20 cellular contexts compared by ENCODE assay signal in the genomic region with DNA sequence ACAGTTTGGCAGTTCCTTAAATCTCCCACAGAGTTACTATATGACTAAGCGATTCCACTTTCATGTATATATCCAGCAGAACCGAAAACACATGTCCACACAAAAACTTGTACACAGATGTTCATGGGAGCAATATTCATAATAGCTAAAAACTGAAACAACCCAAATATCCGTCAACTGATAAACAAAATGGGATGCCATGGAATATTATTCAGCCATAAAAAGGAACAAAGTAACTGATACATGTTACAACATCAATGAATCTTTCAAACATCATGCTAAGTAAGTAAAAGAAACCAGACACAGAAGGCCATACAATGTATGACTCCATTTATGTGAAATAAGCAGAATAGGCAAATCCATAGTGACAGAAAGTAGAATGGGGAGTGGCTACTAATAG.
"Had no signal": no experiment of that assay in that cellular context is flagged by ENCODE, and none has a peak within 500 bp of the region (broad histone marks: within the 10 kb centered on the region; RNA-seq: fewer than 3 reads in every experiment).

No MANE protein-coding gene starts in this region.

- H3K9me3 ChIP-seq: left ventricle myocardium inferior, lower lobe of right lung, sigmoid colon, stomach, thoracic aorta had no signal

- H3K27me3 ChIP-seq: hepatocyte, sigmoid colon, stomach had no signal

- H3K4me3 ChIP-seq: hepatocyte, left ventricle myocardium inferior, lower lobe of right lung, sigmoid colon, skin epidermis, stomach, thoracic aorta had no signal

- H3K27ac ChIP-seq: hepatocyte, left ventricle myocardium inferior, lower lobe of right lung, sigmoid colon, skin epidermis, stomach, thoracic aorta had no signal

- ATAC-seq: left cardiac atrium, lower lobe of right lung, natural killer cell had no signal

- H3K4me3 Mint-ChIP-seq: endodermal cell, memory B cell, mesothelial cell of epicardium, natural killer cell, neural crest cell had no signal

- H3K27me3 Mint-ChIP-seq: memory B cell had no signal

- H2AFZ ChIP-seq: hepatocyte had no signal

- FAIRE-seq: kidney had no signal

- H3K4me2 ChIP-seq: hepatocyte had no signal

- DNase-seq: dermis blood vessel endothelial cell; endodermal cell; foreskin melanocyte; head of caudate nucleus; kidney; left cardiac atrium; left ventricle myocardium inferior; lower lobe of right lung; natural killer cell; sigmoid colon; stimulated activated naive CD4-positive, alpha-beta T cell; stomach; substantia nigra; trophoblast cell had no signal

- H3K27ac Mint-ChIP-seq: endodermal cell, memory B cell, mesothelial cell of epicardium had no signal

- H3K9me3 Mint-ChIP-seq: natural killer cell had no signal
